ENCODE assay signal across 9 cellular contexts in the genomic region with DNA sequence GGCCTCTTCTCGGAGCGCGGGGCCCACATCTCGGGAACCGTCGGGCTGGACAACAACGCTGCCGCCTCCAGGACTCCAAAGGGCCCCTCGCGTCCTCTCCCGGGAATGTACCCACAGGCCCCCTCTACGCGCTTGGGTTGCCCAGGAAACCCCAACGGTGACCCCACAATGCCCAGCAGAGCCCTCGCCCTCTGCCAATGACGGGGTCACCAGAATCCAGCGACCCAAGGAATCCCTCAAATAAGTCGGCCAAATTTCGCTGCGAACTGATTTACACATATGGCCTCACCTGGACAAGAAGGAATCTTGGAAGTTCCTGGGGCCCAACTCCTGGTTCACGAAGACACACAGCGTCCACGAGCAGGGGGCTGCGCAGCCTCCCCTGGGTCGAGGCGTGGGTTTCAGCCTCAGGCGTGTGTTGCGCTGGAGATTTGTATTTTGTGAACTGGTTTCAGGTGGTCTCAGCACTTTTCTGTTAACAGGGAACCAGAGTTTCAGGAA.
A peak's percentile ranks its signal among the peaks of the same experiment; 100 is the strongest.
DNase-seq lines count a peak whose midpoint lies in the region; ATAC-seq and TF ChIP-seq lines count a peak whose summit lies in the region.
"Had no signal": no experiment of that assay in that cellular context is flagged by ENCODE, and none has a peak within 500 bp of the region (broad histone marks: within the 10 kb centered on the region; RNA-seq: fewer than 3 reads in every experiment).

No MANE protein-coding gene starts in this region.

- peak overlapping the region; percentile 86 for H3K9ac ChIP-seq in HUES64 (ENCODE audit: low read depth, low read length)
- H3K9ac ChIP-seq in duodenal mucosa (ENCODE audit: low read depth in 1 of 2, low read length in 2 of 2) = no peak overlapping the region

- 48% methylated on average over 28 of the region's 28 CpGs for WGBS in HUES64

- ATAC-seq in naive thymus-derived CD8-positive, alpha-beta T cell = no peak
- no peak for ATAC-seq in HG02678 (IDR thresholded peaks at IDR 0.05; ENCODE audit: unreplicated experiment)

- H3K4me3 Mint-ChIP-seq in naive thymus-derived CD8-positive, alpha-beta T cell = peak overlapping the region; percentile 71 to 87 (median 78)

- peaks cover 0 to 10% (median 4%) of the 10 kb centered on the region in 5 donors for H3K27me3 Mint-ChIP-seq in naive thymus-derived CD8-positive, alpha-beta T cell

- no peaks in the 10 kb centered on the region for H3K9me3 ChIP-seq in A673 (ENCODE audit: low read depth, low read length, poor library complexity, severe bottlenecking)
- peaks cover 9% of the 10 kb centered on the region for H3K9me3 ChIP-seq in HUES64 (ENCODE audit: insufficient read depth, low read depth, low read length)
- H3K9me3 ChIP-seq in duodenal mucosa (ENCODE audit: control insufficient read depth in 1 of 2, low read length in 2 of 2) = peaks cover 0 to 5% of the 10 kb centered on the region in 2 donors

- POLR2A ChIA-PET in A673 (lab: Charles Lee; ENCODE audit: low non-redundant PET) = interaction anchor here (0.7 kb wide), 1 partner anchor 210 kb away, joined by 4 read pairs; no protein-coding TSS in a partner anchor
- POLR2A ChIA-PET in naive thymus-derived CD8-positive, alpha-beta T cell (lab: Charles Lee) = interaction anchor here (0.6 to 1.2 kb wide), 2 partner anchors 79 to 100 kb away, joined by 3 to 5 read pairs; no protein-coding TSS in a partner anchor

- TF ChIP-seq CTCF in A673 (conservative IDR thresholded peaks at IDR 0.05; ENCODE audit: low read depth, low read length) = no peak

- H3K4me3 ChIP-seq in A673 (ENCODE audit: low read depth, low read length, poor library complexity, severe bottlenecking) = peak overlapping the region; percentile 48
- H3K4me3 ChIP-seq in HUES64 (ENCODE audit: low read length) = peak overlapping the region; percentile 54
- peak overlapping the region; percentile 84 for H3K4me3 ChIP-seq in duodenal mucosa (ENCODE audit: low read depth in 1 of 2, low read length in 2 of 2)

- peaks cover 4 to 15% (median 10%) of the 10 kb centered on the region in 4 donors for H3K4me1 Mint-ChIP-seq in naive thymus-derived CD8-positive, alpha-beta T cell

- peaks cover 0 to 2% (median 0%) of the 10 kb centered on the region in 9 donors for H3K9me3 Mint-ChIP-seq in naive thymus-derived CD8-positive, alpha-beta T cell

- BruUV-seq in A673 (replicated peaks; lab: Mats Ljungman, UMichigan) = no TSS peak

- H3K4me1 ChIP-seq in A673 (ENCODE audit: insufficient read depth, low read length, poor library complexity, severe bottlenecking) (peaks cover 3% of the 10 kb centered on the region), HUES64 (ENCODE audit: insufficient read depth, low read length) (peaks cover 4% of the 10 kb centered on the region; the same call in 1 of the 2 replicates), duodenal mucosa (ENCODE audit: control insufficient read depth in 1 of 2, insufficient read depth in 2 of 2, low read length in 2 of 2) (no peaks in the 10 kb centered on the region)

- peak overlapping the region; percentile 52 for H3K27ac ChIP-seq in A673 (ENCODE audit: low read depth, low read length, poor library complexity, severe bottlenecking)
- H3K27ac ChIP-seq in HUES64 (ENCODE audit: low read depth, low read length) = no peak overlapping the region
- no peak overlapping the region for H3K27ac ChIP-seq in duodenal mucosa (ENCODE audit: low read depth, low read length)

- no peaks in the 10 kb centered on the region for H3K36me3 ChIP-seq in A673 (ENCODE audit: insufficient read depth, low read length, poor library complexity, severe bottlenecking)
- no peaks in the 10 kb centered on the region for H3K36me3 ChIP-seq in HUES64 (ENCODE audit: insufficient read depth, low read length)
- no peaks in the 10 kb centered on the region for H3K36me3 ChIP-seq in duodenal mucosa (ENCODE audit: control insufficient read depth in 1 of 2, insufficient read depth in 2 of 2, low read length in 2 of 2)

- CTCF ChIA-PET in A673 (lab: Charles Lee) = no interaction called here

- H3K36me3 Mint-ChIP-seq in naive thymus-derived CD8-positive, alpha-beta T cell = no peaks in the 10 kb centered on the region

- intact Hi-C loops in A673 (cut with micrococcal nuclease; ENCODE audit: unreplicated experiment) = no loop called here

- H3K27me3 ChIP-seq in A673 (replicated peaks; ENCODE audit: insufficient read depth, low read depth, low read length, poor library complexity) (no peaks in the 10 kb centered on the region), HUES64 (ENCODE audit: insufficient read depth, low read length) (peaks cover 17% of the 10 kb centered on the region), duodenal mucosa (ENCODE audit: control insufficient read depth in 1 of 2, insufficient read depth in 2 of 2, low read length in 2 of 2) (no peaks in the 10 kb centered on the region)

- DNase-seq in A673 (ENCODE audit: low spot score) (no peak), COLO829 (ENCODE audit: low spot score) (no peak), NCI-H2081 (lab: John Stamatoyannopoulos, UW) (no peak)
- DNase-seq in naive thymus-derived CD8-positive, alpha-beta T cell = no peak
- DNase-seq in central memory CD4-positive, alpha-beta T cell = no peak
- DNase-seq: NCI-H1694 treated with DMSO at 0.1 percent for 48 hours had no signal

- H3K27ac Mint-ChIP-seq in naive thymus-derived CD8-positive, alpha-beta T cell = peak overlapping the region in 1 of 10 donors; percentile 31
